Comparison of ENCODE assay signal across 1 cellular context in the genomic region with DNA sequence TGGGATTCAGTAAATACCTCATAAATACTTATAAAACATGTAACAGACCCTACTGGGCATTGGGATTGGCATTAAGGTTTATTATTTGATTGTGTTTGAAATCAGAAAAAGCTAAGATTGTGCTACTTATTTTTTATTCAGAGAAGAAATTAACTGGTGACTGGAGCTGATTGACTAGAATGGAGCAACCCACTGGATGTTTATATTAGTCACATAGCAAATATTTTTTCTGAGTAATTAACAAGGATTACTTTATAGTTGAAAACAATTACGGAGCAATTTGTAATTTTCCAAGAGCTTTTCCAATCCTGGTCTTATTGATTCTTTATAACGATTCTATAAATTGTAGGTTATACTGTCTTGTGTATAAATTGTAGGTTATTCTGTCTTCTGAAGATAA.
TF ChIP-seq lines count a peak whose summit lies in the region.

No MANE protein-coding gene starts in this region.

TF ChIP-seq in SK-N-SH, 30 proteins besides CTCF, POLR2A, EP300 and RAD21 (continued from another document):
- TF ChIP-seq ZBTB33 (IDR thresholded peaks at IDR 0.05; ENCODE audit: borderline replicate concordance, low read depth) (no peak), FOXJ3 (CRISPR knock-in tag; IDR thresholded peaks at IDR 0.05) (no peak), TCF12 (IDR thresholded peaks at IDR 0.05) (no peak), RCOR1 (IDR thresholded peaks at IDR 0.05; ENCODE audit: low read length) (no peak), GABPA (IDR thresholded peaks at IDR 0.05; ENCODE audit: low read depth) (no peak), CHD2 (IDR thresholded peaks at IDR 0.05; ENCODE audit: low read length, partially characterized antibody) (no peak), MEF2A (IDR thresholded peaks at IDR 0.05; ENCODE audit: borderline replicate concordance, low read depth) (no peak), SIN3A (IDR thresholded peaks at IDR 0.05; ENCODE audit: borderline replicate concordance, low read depth, low read length) (no peak), FOXM1 (IDR thresholded peaks at IDR 0.05; ENCODE audit: low read depth) (no peak), TEAD4 (IDR thresholded peaks at IDR 0.05; ENCODE audit: borderline replicate concordance, insufficient read depth) (no peak), SMC3 (IDR thresholded peaks at IDR 0.05; ENCODE audit: low read depth, low read length) (no peak)
- TF ChIP-seq, protein P1, sequence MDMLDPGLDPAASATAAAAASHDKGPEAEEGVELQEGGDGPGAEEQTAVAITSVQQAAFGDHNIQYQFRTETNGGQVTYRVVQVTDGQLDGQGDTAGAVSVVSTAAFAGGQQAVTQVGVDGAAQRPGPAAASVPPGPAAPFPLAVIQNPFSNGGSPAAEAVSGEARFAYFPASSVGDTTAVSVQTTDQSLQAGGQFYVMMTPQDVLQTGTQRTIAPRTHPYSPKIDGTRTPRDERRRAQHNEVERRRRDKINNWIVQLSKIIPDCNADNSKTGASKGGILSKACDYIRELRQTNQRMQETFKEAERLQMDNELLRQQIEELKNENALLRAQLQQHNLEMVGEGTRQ (IDR thresholded peaks at IDR 0.05; ENCODE audit: borderline replicate concordance, low read depth, low read length): no peak
TF ChIP-seq in SK-N-SH: peak in this region for 0.
